ENCODE assay signal across 12 cellular contexts in genomic region chr17:58279016-58279671, GRCh38. TPM values are rescaled to one million over a fixed set of nuclear protein-coding genes. Genes with fewer than 3 reads are reported as not detected.
DNase-seq lines count a peak whose midpoint lies in the region; ATAC-seq and TF ChIP-seq lines count a peak whose summit lies in the region.
"Had no signal": no experiment of that assay in that cellular context is flagged by ENCODE, and none has a peak within 500 bp of the region (broad histone marks: within the 10 kb centered on the region; RNA-seq: fewer than 3 reads in every experiment).

No MANE protein-coding gene starts in this region.

- H3K14ac ChIP-seq in mesenchymal stem cell (ENCODE audit: low read length in 2 of 2): no peak overlapping the region

- in situ Hi-C loops in transverse colon (cut with MboI; ENCODE audit: low pct_ligation_motif_present in 1 of 4, low pct_unique_long_range_greater_than_20kb in 1 of 4, low sequenced_read_pairs in 3 of 4) (no loop called here), ACHN (cut with HindIII; ENCODE audit: low pct_ligation_motif_present, low pct_unique_long_range_greater_than_20kb, low sequenced_read_pairs) (no loop called here)

- no peak overlapping the region for H3K23ac ChIP-seq in mesenchymal stem cell (ENCODE audit: low read length in 2 of 2)

- H3K4me1 ChIP-seq in mesenchymal stem cell (ENCODE audit: control insufficient read depth, insufficient read depth, low read depth, low read length) (no peaks in the 10 kb centered on the region), transverse colon (peaks cover 0 to 7% (median 3%) of the 10 kb centered on the region in 4 donors)

- TF ChIP-seq CTCF in epithelial cell of proximal tubule (conservative IDR thresholded peaks at IDR 0.05; ENCODE audit: low read depth, low read length): no peak
- no peak for TF ChIP-seq CTCF in transverse colon (IDR thresholded peaks at IDR 0.05)

- no peak for TF ChIP-seq EP300 in transverse colon (IDR thresholded peaks at IDR 0.05; ENCODE audit: low read depth)

- H3K36me3 ChIP-seq in mesenchymal stem cell (ENCODE audit: control insufficient read depth in 1 of 2, insufficient read depth in 2 of 2, low read depth in 1 of 2, low read length in 2 of 2): no peaks in the 10 kb centered on the region
- no peaks in the 10 kb centered on the region for H3K36me3 ChIP-seq in transverse colon

- no peak overlapping the region for H2BK12ac ChIP-seq in mesenchymal stem cell (ENCODE audit: low read length in 2 of 2)

- no peak for ATAC-seq in activated CD8-positive, alpha-beta memory T cell treated with anti-CD3 and anti-CD28 coated beads, Interleukin-2, amount 10 ng/mL, durations not matched to agents 7 days and 5 days
- no peak for ATAC-seq in HG02840 (IDR thresholded peaks at IDR 0.05; ENCODE audit: low FRiP score, unreplicated experiment)
- ATAC-seq: activated CD4-positive, CD25-positive, alpha-beta regulatory T cell treated with anti-CD3 and anti-CD28 coated beads, Interleukin-2, amount 50 U/mL, for 24 hours; stimulated activated memory B cell treated with anti-CD40 and anti-IgM and Interleukin-4, amounts not matched to agents 10 μg/mL and 1 μg/mL and 100 μg/mL, for 72 hours had no signal

- no peak overlapping the region for H2BK120ac ChIP-seq in mesenchymal stem cell (ENCODE audit: low read depth, low read length)

- H3K9me3 Mint-ChIP-seq in activated CD8-positive, alpha-beta memory T cell treated with anti-CD3 and anti-CD28 coated beads, Interleukin-2, amount 10 ng/mL, durations not matched to agents 7 days and 5 days (ENCODE audit: low read depth): no peaks in the 10 kb centered on the region
- no peaks in the 10 kb centered on the region for H3K9me3 Mint-ChIP-seq in activated T-cell treated with anti-CD3 and anti-CD28 coated beads, Interleukin-2, amount 50 U/mL, for 24 hours
- H3K9me3 Mint-ChIP-seq: stimulated activated memory B cell treated with anti-CD40 and anti-IgM and Interleukin-4, amounts not matched to agents 10 μg/mL and 1 μg/mL and 100 μg/mL, for 72 hours had no signal

- H2AFZ ChIP-seq in mesenchymal stem cell (ENCODE audit: low read depth, low read length): no peak overlapping the region

- intact Hi-C loops in transverse colon (cut with DNase I; ENCODE audit: low total_unique reads): no loop called here

- no peaks in the 10 kb centered on the region for H3K9me3 ChIP-seq in mesenchymal stem cell (ENCODE audit: control insufficient read depth, low read length)
- H3K9me3 ChIP-seq in transverse colon: no peaks in the 10 kb centered on the region

- H3K4me2 ChIP-seq in mesenchymal stem cell (ENCODE audit: low read length, poor library complexity, severe bottlenecking): no peak overlapping the region

- no peak overlapping the region for H2AK5ac ChIP-seq in mesenchymal stem cell (ENCODE audit: low read length, severe bottlenecking)

- TF ChIP-seq POLR2A in transverse colon (IDR thresholded peaks at IDR 0.05): no peak

- no peak overlapping the region for H3K4ac ChIP-seq in mesenchymal stem cell (ENCODE audit: low read depth in 1 of 2, low read length in 2 of 2)

- no peak overlapping the region for H3K27ac ChIP-seq in mesenchymal stem cell (ENCODE audit: low read length, poor library complexity, severe bottlenecking)
- no peak overlapping the region for H3K27ac ChIP-seq in transverse colon

- no peak overlapping the region for H3K4me3 Mint-ChIP-seq in activated CD8-positive, alpha-beta memory T cell treated with anti-CD3 and anti-CD28 coated beads, Interleukin-2, amount 10 ng/mL, durations not matched to agents 7 days and 5 days
- no peak overlapping the region for H3K4me3 Mint-ChIP-seq in activated T-cell treated with anti-CD3 and anti-CD28 coated beads, Interleukin-2, amount 50 U/mL, for 24 hours
- H3K4me3 Mint-ChIP-seq: stimulated activated memory B cell treated with anti-CD40 and anti-IgM and Interleukin-4, amounts not matched to agents 10 μg/mL and 1 μg/mL and 100 μg/mL, for 72 hours had no signal

- peaks cover 47% of the 10 kb centered on the region for H3K27me3 Mint-ChIP-seq in activated CD8-positive, alpha-beta memory T cell treated with anti-CD3 and anti-CD28 coated beads, Interleukin-2, amount 10 ng/mL, durations not matched to agents 7 days and 5 days
- H3K27me3 Mint-ChIP-seq in activated T-cell treated with anti-CD3 and anti-CD28 coated beads, Interleukin-2, amount 50 U/mL, for 24 hours: peaks cover 33% of the 10 kb centered on the region

- no peak overlapping the region for H4K91ac ChIP-seq in mesenchymal stem cell (ENCODE audit: low read length)

- no peak overlapping the region for H2BK5ac ChIP-seq in mesenchymal stem cell (ENCODE audit: low read depth, low read length, poor library complexity, severe bottlenecking)

- H3K4me1 Mint-ChIP-seq in activated CD8-positive, alpha-beta memory T cell treated with anti-CD3 and anti-CD28 coated beads, Interleukin-2, amount 10 ng/mL, durations not matched to agents 7 days and 5 days: peaks cover 5% of the 10 kb centered on the region
- peaks cover 4% of the 10 kb centered on the region for H3K4me1 Mint-ChIP-seq in activated T-cell treated with anti-CD3 and anti-CD28 coated beads, Interleukin-2, amount 50 U/mL, for 24 hours (ENCODE audit: low read depth)
- H3K4me1 Mint-ChIP-seq: stimulated activated memory B cell treated with anti-CD40 and anti-IgM and Interleukin-4, amounts not matched to agents 10 μg/mL and 1 μg/mL and 100 μg/mL, for 72 hours had no signal

- no peak overlapping the region for H3K27ac Mint-ChIP-seq in activated CD8-positive, alpha-beta memory T cell treated with anti-CD3 and anti-CD28 coated beads, Interleukin-2, amount 10 ng/mL, durations not matched to agents 7 days and 5 days
- H3K27ac Mint-ChIP-seq in activated T-cell treated with anti-CD3 and anti-CD28 coated beads, Interleukin-2, amount 50 U/mL, for 24 hours: no peak overlapping the region
- H3K27ac Mint-ChIP-seq: stimulated activated memory B cell treated with anti-CD40 and anti-IgM and Interleukin-4, amounts not matched to agents 10 μg/mL and 1 μg/mL and 100 μg/mL, for 72 hours had no signal

- CTCF ChIA-PET in activated CD8-positive, alpha-beta memory T cell treated with anti-CD3 and anti-CD28 coated beads, Interleukin-2, amount 10 ng/mL, durations not matched to agents 7 days and 5 days (lab: Charles Lee): interaction anchor here (1.4 kb wide), 1 partner anchor 29 kb away, joined by 4 read pairs; no protein-coding TSS in a partner anchor

- H3K9ac ChIP-seq in mesenchymal stem cell (ENCODE audit: low read length): peak overlapping the region; percentile 36

- no peak overlapping the region for H2BK15ac ChIP-seq in mesenchymal stem cell (ENCODE audit: low read depth, poor library complexity, severe bottlenecking)

- H3K27me3 ChIP-seq in mesenchymal stem cell (ENCODE audit: control insufficient read depth in 1 of 2, insufficient read depth in 1 of 2, low read length in 2 of 2): peaks cover 32 to 60% of the 10 kb centered on the region in 2 experiments
- H3K27me3 ChIP-seq in transverse colon: peaks cover 33% of the 10 kb centered on the region

- H3K79me1 ChIP-seq in mesenchymal stem cell (replicated peaks; ENCODE audit: low read length, poor library complexity, severe bottlenecking): no peaks in the 10 kb centered on the region

- 44% methylated on average over 59 of the region's 59 CpGs for WGBS in mesenchymal stem cell
- WGBS in transverse colon (ENCODE audit: low coverage in 1 of 2), 2 donors: 35% methylated on average over 4 to 44 of the region's 59 CpGs

- H3K4me3 ChIP-seq in epithelial cell of proximal tubule (ENCODE audit: low read depth, low read length) (peak overlapping the region; percentile 15), mesenchymal stem cell (ENCODE audit: insufficient read depth in 1 of 2, low read depth in 1 of 2, low read length in 2 of 2) (peak overlapping the region in 1 of 2 experiments; percentile 41), transverse colon (peak overlapping the region in 2 of 4 donors; percentile 2 to 30)

- no peak overlapping the region for H4K8ac ChIP-seq in mesenchymal stem cell (ENCODE audit: low read length)

- DNase-seq in activated CD8-positive, alpha-beta memory T cell treated with anti-CD3 and anti-CD28 coated beads, Interleukin-2, amount 10 ng/mL, durations not matched to agents 7 days and 5 days: peak; percentile 39
- no peak for DNase-seq in activated CD8-positive, alpha-beta memory T cell treated with anti-CD3 and anti-CD28 coated beads, Interleukin-2, amount 50 U/mL, for 4 hours
- DNase-seq in epithelial cell of proximal tubule (ENCODE audit: low read depth): no peak
- no peak for DNase-seq in mesenchymal stem cell
- peak; percentile 23 for DNase-seq in transverse colon
- no peak for DNase-seq in activated T-cell treated with anti-CD3 and anti-CD28 coated beads, Interleukin-2, amount 50 U/mL, for 24 hours
- no peak for DNase-seq in ACHN

- no peak overlapping the region for H3K18ac ChIP-seq in mesenchymal stem cell (ENCODE audit: low read depth in 1 of 2, low read length in 2 of 2)

- no peaks in the 10 kb centered on the region for H3K36me3 Mint-ChIP-seq in activated CD8-positive, alpha-beta memory T cell treated with anti-CD3 and anti-CD28 coated beads, Interleukin-2, amount 10 ng/mL, durations not matched to agents 7 days and 5 days
- H3K36me3 Mint-ChIP-seq in activated T-cell treated with anti-CD3 and anti-CD28 coated beads, Interleukin-2, amount 50 U/mL, for 24 hours (ENCODE audit: low read depth): no peaks in the 10 kb centered on the region
- H3K36me3 Mint-ChIP-seq: stimulated activated memory B cell treated with anti-CD40 and anti-IgM and Interleukin-4, amounts not matched to agents 10 μg/mL and 1 μg/mL and 100 μg/mL, for 72 hours had no signal

RNA-seq across cellular contexts. Expression of gene MPO, which starts 1.6 kb away (rescaled TPM):
- under 1 TPM in 1 of 2 experiments, not detected in 1; 0.09 TPM for total RNA-seq in activated CD8-positive, alpha-beta memory T cell treated with anti-CD3 and anti-CD28 coated beads, Interleukin-2, amount 10 ng/mL, durations not matched to agents 7 days and 5 days
- total RNA-seq in epithelial cell of proximal tubule (not detected in 2 replicates), transverse colon (not detected)
- polyA plus RNA-seq in mesenchymal stem cell (2013, experiment 1 of 2): not detected
- polyA plus RNA-seq in mesenchymal stem cell (2013, experiment 2 of 2): not detected
- total RNA-seq: OCI-LY7 had no signal
- polyA plus RNA-seq: AG04450 had no signal

RNA-seq across cellular contexts. Expression of gene LPO, which starts 40.8 kb away (rescaled TPM):
- total RNA-seq in activated CD8-positive, alpha-beta memory T cell treated with anti-CD3 and anti-CD28 coated beads, Interleukin-2, amount 10 ng/mL, durations not matched to agents 7 days and 5 days: not detected
- total RNA-seq in epithelial cell of proximal tubule (not detected in 2 replicates), transverse colon (not detected)
- not detected for polyA plus RNA-seq in mesenchymal stem cell (2013, experiment 1 of 2)
- not detected for polyA plus RNA-seq in mesenchymal stem cell (2013, experiment 2 of 2)
- total RNA-seq: OCI-LY7 had no signal
- polyA plus RNA-seq: AG04450 had no signal

RNA-seq across cellular contexts. Expression of gene TSPOAP1, which starts 49.5 kb away (rescaled TPM):
- total RNA-seq in activated CD8-positive, alpha-beta memory T cell treated with anti-CD3 and anti-CD28 coated beads, Interleukin-2, amount 10 ng/mL, durations not matched to agents 7 days and 5 days: 10 to 100 TPM; 25.6 to 66.3 TPM
- total RNA-seq in epithelial cell of proximal tubule (0.87 and 3.5 TPM in 2 replicates), transverse colon (10 to 100 TPM in 2 of 4 donors, 1 to 10 TPM in 2; 4.4 to 21.7 (median 9.4) TPM)
- polyA plus RNA-seq in mesenchymal stem cell (2013, experiment 1 of 2): 0.23 TPM
- polyA plus RNA-seq in mesenchymal stem cell (2013, experiment 2 of 2): 0.27 TPM

Comparison
In these comparisons a context has a peak if more than half of its experiments do, and no peak if none do; other contexts are left out.
1. DNase-seq: peak in activated CD8-positive, alpha-beta memory T cell treated with anti-CD3 and anti-CD28 coated beads, Interleukin-2, amount 10 ng/mL, durations not matched to agents 7 days and 5 days (single experiment) and transverse colon (single experiment); none in activated CD8-positive, alpha-beta memory T cell treated with anti-CD3 and anti-CD28 coated beads, Interleukin-2, amount 50 U/mL, for 4 hours (single experiment), epithelial cell of proximal tubule (single experiment), mesenchymal stem cell (single experiment), activated T-cell treated with anti-CD3 and anti-CD28 coated beads, Interleukin-2, amount 50 U/mL, for 24 hours (single experiment) and ACHN (single experiment).